1 cellular context compared by ENCODE assay signal in the genomic region with DNA sequence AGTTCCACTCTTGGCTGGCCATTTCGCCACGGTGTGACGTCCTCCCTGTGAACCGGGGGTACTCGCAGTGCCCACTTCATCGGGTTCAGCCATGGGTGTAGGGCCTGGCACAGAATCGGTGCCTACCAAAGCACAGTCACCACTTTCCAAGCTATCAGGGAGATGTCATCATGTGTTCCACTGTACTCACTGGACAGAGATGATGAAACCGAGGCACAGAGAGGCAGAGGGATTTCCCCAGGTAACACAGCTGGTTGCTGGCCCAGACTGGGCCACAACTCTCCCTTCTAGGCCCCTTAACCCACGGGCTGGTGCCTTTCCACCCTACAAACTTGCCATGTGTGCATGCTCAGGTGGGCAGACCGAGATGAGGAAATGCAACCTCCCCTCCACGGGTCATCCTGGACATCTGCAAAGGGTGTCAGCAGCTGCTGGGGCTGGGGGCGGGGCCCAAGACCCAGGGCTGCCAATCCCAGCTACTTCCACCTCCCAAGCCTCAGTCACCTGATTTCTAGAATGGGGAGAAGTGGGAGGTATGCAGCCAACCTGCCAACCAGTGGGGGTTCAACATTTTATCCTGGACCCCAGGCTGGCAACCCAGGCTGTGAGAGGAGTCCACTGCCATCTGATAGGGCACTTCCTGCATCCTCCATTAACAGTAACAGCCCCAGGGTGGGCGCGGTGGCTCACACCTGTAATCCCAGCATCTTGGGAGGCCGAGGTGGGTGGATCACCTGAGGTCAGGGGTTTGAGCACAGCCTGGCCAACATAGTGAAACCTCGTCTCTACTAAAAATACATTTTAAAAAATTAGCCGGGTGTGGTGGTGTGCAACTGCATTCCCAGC.
TF ChIP-seq lines count a peak whose summit lies in the region.

No MANE protein-coding gene starts in this region.

TF ChIP-seq in K562, 482 proteins besides CTCF, POLR2A, EP300 and RAD21 (continues in another document):
- TF ChIP-seq BCOR (IDR thresholded peaks at IDR 0.05): peak; percentile 91
- TF ChIP-seq SOX6 (IDR thresholded peaks at IDR 0.05): no peak
- peak in 1 of 2 experiments; percentile 45; a peak in 1 of 4 replicates for TF ChIP-seq HDAC1 (IDR thresholded peaks at IDR 0.05)
- TF ChIP-seq, protein P1, sequence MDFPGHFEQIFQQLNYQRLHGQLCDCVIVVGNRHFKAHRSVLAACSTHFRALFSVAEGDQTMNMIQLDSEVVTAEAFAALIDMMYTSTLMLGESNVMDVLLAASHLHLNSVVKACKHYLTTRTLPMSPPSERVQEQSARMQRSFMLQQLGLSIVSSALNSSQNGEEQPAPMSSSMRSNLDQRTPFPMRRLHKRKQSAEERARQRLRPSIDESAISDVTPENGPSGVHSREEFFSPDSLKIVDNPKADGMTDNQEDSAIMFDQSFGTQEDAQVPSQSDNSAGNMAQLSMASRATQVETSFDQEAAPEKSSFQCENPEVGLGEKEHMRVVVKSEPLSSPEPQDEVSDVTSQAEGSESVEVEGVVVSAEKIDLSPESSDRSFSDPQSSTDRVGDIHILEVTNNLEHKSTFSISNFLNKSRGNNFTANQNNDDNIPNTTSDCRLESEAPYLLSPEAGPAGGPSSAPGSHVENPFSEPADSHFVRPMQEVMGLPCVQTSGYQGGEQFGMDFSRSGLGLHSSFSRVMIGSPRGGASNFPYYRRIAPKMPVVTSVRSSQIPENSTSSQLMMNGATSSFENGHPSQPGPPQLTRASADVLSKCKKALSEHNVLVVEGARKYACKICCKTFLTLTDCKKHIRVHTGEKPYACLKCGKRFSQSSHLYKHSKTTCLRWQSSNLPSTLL (IDR thresholded peaks at IDR 0.05): no peak
- no peak for TF ChIP-seq MCM3 (IDR thresholded peaks at IDR 0.05)
- TF ChIP-seq, protein P2, sequence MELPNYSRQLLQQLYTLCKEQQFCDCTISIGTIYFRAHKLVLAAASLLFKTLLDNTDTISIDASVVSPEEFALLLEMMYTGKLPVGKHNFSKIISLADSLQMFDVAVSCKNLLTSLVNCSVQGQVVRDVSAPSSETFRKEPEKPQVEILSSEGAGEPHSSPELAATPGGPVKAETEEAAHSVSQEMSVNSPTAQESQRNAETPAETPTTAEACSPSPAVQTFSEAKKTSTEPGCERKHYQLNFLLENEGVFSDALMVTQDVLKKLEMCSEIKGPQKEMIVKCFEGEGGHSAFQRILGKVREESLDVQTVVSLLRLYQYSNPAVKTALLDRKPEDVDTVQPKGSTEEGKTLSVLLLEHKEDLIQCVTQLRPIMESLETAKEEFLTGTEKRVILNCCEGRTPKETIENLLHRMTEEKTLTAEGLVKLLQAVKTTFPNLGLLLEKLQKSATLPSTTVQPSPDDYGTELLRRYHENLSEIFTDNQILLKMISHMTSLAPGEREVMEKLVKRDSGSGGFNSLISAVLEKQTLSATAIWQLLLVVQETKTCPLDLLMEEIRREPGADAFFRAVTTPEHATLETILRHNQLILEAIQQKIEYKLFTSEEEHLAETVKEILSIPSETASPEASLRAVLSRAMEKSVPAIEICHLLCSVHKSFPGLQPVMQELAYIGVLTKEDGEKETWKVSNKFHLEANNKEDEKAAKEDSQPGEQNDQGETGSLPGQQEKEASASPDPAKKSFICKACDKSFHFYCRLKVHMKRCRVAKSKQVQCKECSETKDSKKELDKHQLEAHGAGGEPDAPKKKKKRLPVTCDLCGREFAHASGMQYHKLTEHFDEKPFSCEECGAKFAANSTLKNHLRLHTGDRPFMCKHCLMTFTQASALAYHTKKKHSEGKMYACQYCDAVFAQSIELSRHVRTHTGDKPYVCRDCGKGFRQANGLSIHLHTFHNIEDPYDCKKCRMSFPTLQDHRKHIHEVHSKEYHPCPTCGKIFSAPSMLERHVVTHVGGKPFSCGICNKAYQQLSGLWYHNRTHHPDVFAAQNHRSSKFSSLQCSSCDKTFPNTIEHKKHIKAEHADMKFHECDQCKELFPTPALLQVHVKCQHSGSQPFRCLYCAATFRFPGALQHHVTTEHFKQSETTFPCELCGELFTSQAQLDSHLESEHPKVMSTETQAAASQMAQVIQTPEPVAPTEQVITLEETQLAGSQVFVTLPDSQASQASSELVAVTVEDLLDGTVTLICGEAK (IDR thresholded peaks at IDR 0.05): no peak
- TF ChIP-seq, protein P2 (CRISPR knock-in tag; IDR thresholded peaks at IDR 0.05): no peak
- TF ChIP-seq RBFOX2 (IDR thresholded peaks at IDR 0.05; ENCODE audit: low read depth, low read length): peak; percentile 53; the same call in 1 of the 2 replicates
- 0 out of 2 replicates have a peak, but pooled peaks have one; percentile 19 for TF ChIP-seq GABPB1 (CRISPR knock-in tag; IDR thresholded peaks at IDR 0.05)
- peak; percentile 8 for TF ChIP-seq MEIS2 (IDR thresholded peaks at IDR 0.05; ENCODE audit: partially characterized antibody)
- peak; percentile 59 for TF ChIP-seq RBM25 (IDR thresholded peaks at IDR 0.05; ENCODE audit: low read depth, low read length, severe bottlenecking)
- no peak for TF ChIP-seq TCFL5 (CRISPR knock-in tag; conservative IDR thresholded peaks at IDR 0.05)
- peak; percentile 46; the same call in 1 of the 2 replicates for TF ChIP-seq SREBF1 (IDR thresholded peaks at IDR 0.05; ENCODE audit: borderline replicate concordance, low read depth, low read length)
- TF ChIP-seq, protein P3, sequence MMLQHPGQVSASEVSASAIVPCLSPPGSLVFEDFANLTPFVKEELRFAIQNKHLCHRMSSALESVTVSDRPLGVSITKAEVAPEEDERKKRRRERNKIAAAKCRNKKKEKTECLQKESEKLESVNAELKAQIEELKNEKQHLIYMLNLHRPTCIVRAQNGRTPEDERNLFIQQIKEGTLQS (IDR thresholded peaks at IDR 0.05): peak; percentile 92
- TF ChIP-seq, protein P3 (CRISPR knock-in tag; conservative IDR thresholded peaks at IDR 0.05): no peak
- TF ChIP-seq, protein P4, sequence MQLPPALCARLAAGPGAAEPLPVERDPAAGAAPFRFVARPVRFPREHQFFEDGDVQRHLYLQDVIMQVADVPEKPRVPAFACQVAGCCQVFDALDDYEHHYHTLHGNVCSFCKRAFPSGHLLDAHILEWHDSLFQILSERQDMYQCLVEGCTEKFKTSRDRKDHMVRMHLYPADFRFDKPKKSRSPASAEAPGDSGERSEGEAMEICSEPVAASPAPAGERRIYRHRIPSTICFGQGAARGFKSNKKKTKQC (CRISPR knock-in tag; IDR thresholded peaks at IDR 0.05): no peak
- TF ChIP-seq CEBPG (CRISPR knock-in tag; IDR thresholded peaks at IDR 0.05): peak; percentile 94
- TF ChIP-seq CEBPG (tag; conservative IDR thresholded peaks at IDR 0.05 in 1 of 2, IDR thresholded peaks at IDR 0.05 in 1 of 2): peak; percentile 81 to 90
- TF ChIP-seq NR2C2 (CRISPR knock-in tag; IDR thresholded peaks at IDR 0.05): no peak
- 0 out of 2 replicates have a peak, but pooled peaks have one; percentile 27 for TF ChIP-seq NR2C2 (tag; IDR thresholded peaks at IDR 0.05)
- TF ChIP-seq ZNF79 (CRISPR knock-in tag; IDR thresholded peaks at IDR 0.05; ENCODE audit: low read depth): no peak
- 0 out of 2 replicates have a peak, but pooled peaks have one; percentile 16 for TF ChIP-seq PTBP1 (IDR thresholded peaks at IDR 0.05; ENCODE audit: low read depth, low read length)
- 0 out of 2 replicates have a peak, but pooled peaks have one; percentile 1 for TF ChIP-seq ZNF766 (CRISPR knock-in tag; conservative IDR thresholded peaks at IDR 0.05)
- TF ChIP-seq, protein P5, sequence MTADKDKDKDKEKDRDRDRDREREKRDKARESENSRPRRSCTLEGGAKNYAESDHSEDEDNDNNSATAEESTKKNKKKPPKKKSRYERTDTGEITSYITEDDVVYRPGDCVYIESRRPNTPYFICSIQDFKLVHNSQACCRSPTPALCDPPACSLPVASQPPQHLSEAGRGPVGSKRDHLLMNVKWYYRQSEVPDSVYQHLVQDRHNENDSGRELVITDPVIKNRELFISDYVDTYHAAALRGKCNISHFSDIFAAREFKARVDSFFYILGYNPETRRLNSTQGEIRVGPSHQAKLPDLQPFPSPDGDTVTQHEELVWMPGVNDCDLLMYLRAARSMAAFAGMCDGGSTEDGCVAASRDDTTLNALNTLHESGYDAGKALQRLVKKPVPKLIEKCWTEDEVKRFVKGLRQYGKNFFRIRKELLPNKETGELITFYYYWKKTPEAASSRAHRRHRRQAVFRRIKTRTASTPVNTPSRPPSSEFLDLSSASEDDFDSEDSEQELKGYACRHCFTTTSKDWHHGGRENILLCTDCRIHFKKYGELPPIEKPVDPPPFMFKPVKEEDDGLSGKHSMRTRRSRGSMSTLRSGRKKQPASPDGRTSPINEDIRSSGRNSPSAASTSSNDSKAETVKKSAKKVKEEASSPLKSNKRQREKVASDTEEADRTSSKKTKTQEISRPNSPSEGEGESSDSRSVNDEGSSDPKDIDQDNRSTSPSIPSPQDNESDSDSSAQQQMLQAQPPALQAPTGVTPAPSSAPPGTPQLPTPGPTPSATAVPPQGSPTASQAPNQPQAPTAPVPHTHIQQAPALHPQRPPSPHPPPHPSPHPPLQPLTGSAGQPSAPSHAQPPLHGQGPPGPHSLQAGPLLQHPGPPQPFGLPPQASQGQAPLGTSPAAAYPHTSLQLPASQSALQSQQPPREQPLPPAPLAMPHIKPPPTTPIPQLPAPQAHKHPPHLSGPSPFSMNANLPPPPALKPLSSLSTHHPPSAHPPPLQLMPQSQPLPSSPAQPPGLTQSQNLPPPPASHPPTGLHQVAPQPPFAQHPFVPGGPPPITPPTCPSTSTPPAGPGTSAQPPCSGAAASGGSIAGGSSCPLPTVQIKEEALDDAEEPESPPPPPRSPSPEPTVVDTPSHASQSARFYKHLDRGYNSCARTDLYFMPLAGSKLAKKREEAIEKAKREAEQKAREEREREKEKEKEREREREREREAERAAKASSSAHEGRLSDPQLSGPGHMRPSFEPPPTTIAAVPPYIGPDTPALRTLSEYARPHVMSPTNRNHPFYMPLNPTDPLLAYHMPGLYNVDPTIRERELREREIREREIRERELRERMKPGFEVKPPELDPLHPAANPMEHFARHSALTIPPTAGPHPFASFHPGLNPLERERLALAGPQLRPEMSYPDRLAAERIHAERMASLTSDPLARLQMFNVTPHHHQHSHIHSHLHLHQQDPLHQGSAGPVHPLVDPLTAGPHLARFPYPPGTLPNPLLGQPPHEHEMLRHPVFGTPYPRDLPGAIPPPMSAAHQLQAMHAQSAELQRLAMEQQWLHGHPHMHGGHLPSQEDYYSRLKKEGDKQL (CRISPR knock-in tag; IDR thresholded peaks at IDR 0.05; ENCODE audit: borderline replicate concordance): 0 out of 2 replicates have a peak, but pooled peaks have one; percentile 42
- peak in 1 of 2 experiments; percentile 32; a peak in 1 of 4 replicates for TF ChIP-seq NRF1 (conservative IDR thresholded peaks at IDR 0.05 in 1 of 2, IDR thresholded peaks at IDR 0.05 in 1 of 2)
- no peak for TF ChIP-seq CREB1 (IDR thresholded peaks at IDR 0.05)
- 0 out of 2 replicates have a peak, but pooled peaks have one; percentile 44 for TF ChIP-seq CREB1 (CRISPR knock-in tag; IDR thresholded peaks at IDR 0.05)
- peak; percentile 74; the same call in 1 of the 2 replicates for TF ChIP-seq SMARCA5 (IDR thresholded peaks at IDR 0.05)
- peak; percentile 92 for TF ChIP-seq ZFP36 (IDR thresholded peaks at IDR 0.05; ENCODE audit: low read depth, low read length, partially characterized antibody)
- TF ChIP-seq, protein P6, sequence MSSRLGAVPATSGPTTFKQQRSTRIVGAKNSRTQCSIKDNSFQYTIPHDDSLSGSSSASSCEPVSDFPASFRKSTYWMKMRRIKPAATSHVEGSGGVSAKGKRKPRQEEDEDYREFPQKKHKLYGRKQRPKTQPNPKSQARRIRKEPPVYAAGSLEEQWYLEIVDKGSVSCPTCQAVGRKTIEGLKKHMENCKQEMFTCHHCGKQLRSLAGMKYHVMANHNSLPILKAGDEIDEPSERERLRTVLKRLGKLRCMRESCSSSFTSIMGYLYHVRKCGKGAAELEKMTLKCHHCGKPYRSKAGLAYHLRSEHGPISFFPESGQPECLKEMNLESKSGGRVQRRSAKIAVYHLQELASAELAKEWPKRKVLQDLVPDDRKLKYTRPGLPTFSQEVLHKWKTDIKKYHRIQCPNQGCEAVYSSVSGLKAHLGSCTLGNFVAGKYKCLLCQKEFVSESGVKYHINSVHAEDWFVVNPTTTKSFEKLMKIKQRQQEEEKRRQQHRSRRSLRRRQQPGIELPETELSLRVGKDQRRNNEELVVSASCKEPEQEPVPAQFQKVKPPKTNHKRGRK (tag; IDR thresholded peaks at IDR 0.05): no peak
- no peak for TF ChIP-seq KAT2B (IDR thresholded peaks at IDR 0.05; ENCODE audit: low read depth, low read length)
- no peak for TF ChIP-seq MCM2 (IDR thresholded peaks at IDR 0.05; ENCODE audit: low read depth)
- no peak for TF ChIP-seq ETV6 (IDR thresholded peaks at IDR 0.05; ENCODE audit: borderline replicate concordance in 1 of 2, low read depth in 2 of 2, low read length in 1 of 2)
- no peak for TF ChIP-seq ETV6 (CRISPR knock-in tag; IDR thresholded peaks at IDR 0.05; ENCODE audit: borderline replicate concordance)
- TF ChIP-seq, protein P7, sequence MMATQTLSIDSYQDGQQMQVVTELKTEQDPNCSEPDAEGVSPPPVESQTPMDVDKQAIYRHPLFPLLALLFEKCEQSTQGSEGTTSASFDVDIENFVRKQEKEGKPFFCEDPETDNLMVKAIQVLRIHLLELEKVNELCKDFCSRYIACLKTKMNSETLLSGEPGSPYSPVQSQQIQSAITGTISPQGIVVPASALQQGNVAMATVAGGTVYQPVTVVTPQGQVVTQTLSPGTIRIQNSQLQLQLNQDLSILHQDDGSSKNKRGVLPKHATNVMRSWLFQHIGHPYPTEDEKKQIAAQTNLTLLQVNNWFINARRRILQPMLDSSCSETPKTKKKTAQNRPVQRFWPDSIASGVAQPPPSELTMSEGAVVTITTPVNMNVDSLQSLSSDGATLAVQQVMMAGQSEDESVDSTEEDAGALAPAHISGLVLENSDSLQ (IDR thresholded peaks at IDR 0.05): peak; percentile 85
